ENCODE assay signal across 8 cellular contexts in genomic region chr3:4985330-4986174, GRCh38. TPM values are rescaled to one million over a fixed set of nuclear protein-coding genes. Genes with fewer than 3 reads are reported as not detected.
DNase-seq lines count a peak whose midpoint lies in the region; TF ChIP-seq lines count a peak whose summit lies in the region.

No MANE protein-coding gene starts in this region.

- H3K9me3 Mint-ChIP-seq in activated CD4-positive, alpha-beta T cell treated with anti-CD3 and anti-CD28 coated beads, Interleukin-2, amount 10 ng/mL, durations not matched to agents 24 days and 14 days: no peaks in the 10 kb centered on the region
- H3K9me3 Mint-ChIP-seq in activated CD4-positive, alpha-beta memory T cell treated with anti-CD3 and anti-CD28 coated beads for 36 hours: no peaks in the 10 kb centered on the region

- no peaks in the 10 kb centered on the region for H3K27me3 ChIP-seq in sigmoid colon

- H3K27ac ChIP-seq in sigmoid colon: peak overlapping the region; percentile 98 to 99 (median 98)

- peaks cover 0 to 79% (median 66%) of the 10 kb centered on the region in 4 donors for H3K4me1 ChIP-seq in sigmoid colon

- TF ChIP-seq EP300 in sigmoid colon (IDR thresholded peaks at IDR 0.05): no peak

- H3K27ac Mint-ChIP-seq in activated CD4-positive, alpha-beta T cell treated with anti-CD3 and anti-CD28 coated beads, Interleukin-2, amount 10 ng/mL, durations not matched to agents 24 days and 14 days: peak overlapping the region; percentile 94
- peak overlapping the region; percentile 87 for H3K27ac Mint-ChIP-seq in activated CD4-positive, alpha-beta memory T cell treated with anti-CD3 and anti-CD28 coated beads for 36 hours

- H3K4me3 Mint-ChIP-seq in activated CD4-positive, alpha-beta T cell treated with anti-CD3 and anti-CD28 coated beads, Interleukin-2, amount 10 ng/mL, durations not matched to agents 24 days and 14 days: peak overlapping the region; percentile 84
- H3K4me3 Mint-ChIP-seq in activated CD4-positive, alpha-beta memory T cell treated with anti-CD3 and anti-CD28 coated beads for 36 hours: peak overlapping the region; percentile 77

- WGBS in sigmoid colon, 2 donors: 82 to 85% methylated on average over 10 of the region's 10 CpGs

- intact Hi-C loops in activated CD4-positive, alpha-beta T cell treated with anti-CD3 and anti-CD28 coated beads, Interleukin-2, amount 10 ng/mL, durations not matched to agents 24 days and 14 days (cut with micrococcal nuclease): loop anchor here (1.0 to 2.0 kb wide), 5 partner anchors 8 to 71 kb away; no protein-coding TSS in a partner anchor
- intact Hi-C loops in activated CD4-positive, alpha-beta memory T cell treated with anti-CD3 and anti-CD28 coated beads for 36 hours (cut with micrococcal nuclease): loop anchor here (1.0 kb wide), 2 partner anchors 17 to 21 kb away; no protein-coding TSS in a partner anchor
- intact Hi-C loops in sigmoid colon (cut with DNase I): loop anchor here (2.0 to 10.0 kb wide), 4 partner anchors 41 to 491 kb away; partner anchors contain the start of genes EDEM1 and ITPR1

- no peaks in the 10 kb centered on the region for H3K9me3 ChIP-seq in sigmoid colon

- peak; percentile 72 for DNase-seq in activated CD4-positive, alpha-beta T cell treated with anti-CD3 and anti-CD28 coated beads, Interleukin-2, amount 10 ng/mL, durations not matched to agents 24 days and 14 days
- no peak for DNase-seq in activated CD4-positive, alpha-beta T cell treated with anti-CD3 and anti-CD28 coated beads for 48 hours
- peak; percentile 37 for DNase-seq in activated CD4-positive, alpha-beta memory T cell treated with anti-CD3 and anti-CD28 coated beads for 36 hours
- DNase-seq in glomerular visceral epithelial cell (ENCODE audit: extremely low spot score) (peak; percentile 87), sigmoid colon (no peak), foreskin fibroblast (no peak), NCI-H524 treated with DMSO at 0.1 percent for 48 hours (lab: John Stamatoyannopoulos, UW) (no peak)
- no peak for DNase-seq in activated effector memory CD4-positive, alpha-beta T cell treated with Interleukin-2 at 50 U/mL for 16 hours

- TF ChIP-seq POLR2A in sigmoid colon (IDR thresholded peaks at IDR 0.05): no peak

- TF ChIP-seq CTCF in sigmoid colon (IDR thresholded peaks at IDR 0.05) (no peak), foreskin fibroblast (IDR thresholded peaks at IDR 0.05; ENCODE audit: low read depth, low read length) (no peak)

- CTCF ChIA-PET in activated CD4-positive, alpha-beta memory T cell treated with anti-CD3 and anti-CD28 coated beads for 36 hours (lab: Charles Lee): interaction anchor here (0.7 to 13.4 kb wide), 19 partner anchors 8 to 572 kb away, joined by 3 to 204 read pairs (median 8); no protein-coding TSS in a partner anchor

- peaks cover 53% of the 10 kb centered on the region for H3K4me1 Mint-ChIP-seq in activated CD4-positive, alpha-beta T cell treated with anti-CD3 and anti-CD28 coated beads, Interleukin-2, amount 10 ng/mL, durations not matched to agents 24 days and 14 days
- peaks cover 69% of the 10 kb centered on the region for H3K4me1 Mint-ChIP-seq in activated CD4-positive, alpha-beta memory T cell treated with anti-CD3 and anti-CD28 coated beads for 36 hours (ENCODE audit: low read depth)

- H3K36me3 ChIP-seq in sigmoid colon: peaks cover 0 to 14% (median 0%) of the 10 kb centered on the region in 4 donors

- H3K4me3 ChIP-seq in sigmoid colon (peak overlapping the region in 1 of 4 donors; percentile 88), foreskin fibroblast (ENCODE audit: low read depth in 1 of 2, low read length in 2 of 2) (no peak overlapping the region)

- POLR2A ChIA-PET in activated CD4-positive, alpha-beta memory T cell treated with anti-CD3 and anti-CD28 coated beads for 36 hours (lab: Charles Lee): interaction anchor here (1.0 to 12.7 kb wide), 13 partner anchors 7 to 247 kb away, joined by 3 to 263 read pairs (median 4); partner anchors contain the start of gene BHLHE40

- H3K36me3 Mint-ChIP-seq in activated CD4-positive, alpha-beta T cell treated with anti-CD3 and anti-CD28 coated beads, Interleukin-2, amount 10 ng/mL, durations not matched to agents 24 days and 14 days (ENCODE audit: low read depth): peaks cover 54% of the 10 kb centered on the region
- H3K36me3 Mint-ChIP-seq in activated CD4-positive, alpha-beta memory T cell treated with anti-CD3 and anti-CD28 coated beads for 36 hours: peaks cover 50% of the 10 kb centered on the region

- H3K27me3 Mint-ChIP-seq in activated CD4-positive, alpha-beta T cell treated with anti-CD3 and anti-CD28 coated beads, Interleukin-2, amount 10 ng/mL, durations not matched to agents 24 days and 14 days: no peaks in the 10 kb centered on the region
- H3K27me3 Mint-ChIP-seq in activated CD4-positive, alpha-beta memory T cell treated with anti-CD3 and anti-CD28 coated beads for 36 hours: no peaks in the 10 kb centered on the region

RNA-seq across cellular contexts. Expression of gene BHLHE40, which starts 6.3 kb away (rescaled TPM):
- 368 and 375 TPM in 2 replicates for total RNA-seq in activated CD4-positive, alpha-beta T cell treated with anti-CD3 and anti-CD28 coated beads, Interleukin-2, amount 10 ng/mL, durations not matched to agents 24 days and 14 days
- total RNA-seq in activated CD4-positive, alpha-beta memory T cell treated with anti-CD3 and anti-CD28 coated beads for 36 hours: 100 to 1,000 TPM; 188 to 195 TPM
- 10 to 100 TPM; 12.5 to 81.9 (median 24.3) TPM for total RNA-seq in sigmoid colon
- polyA plus RNA-seq in sigmoid colon: 10 to 100 TPM; 11.1 to 32.2 (median 22.2) TPM

Comparison
In these comparisons a context has a peak if more than half of its experiments do, and no peak if none do; other contexts are left out.
1. DNase-seq: peak in activated CD4-positive, alpha-beta T cell treated with anti-CD3 and anti-CD28 coated beads, Interleukin-2, amount 10 ng/mL, durations not matched to agents 24 days and 14 days (single experiment), activated CD4-positive, alpha-beta memory T cell treated with anti-CD3 and anti-CD28 coated beads for 36 hours (single experiment) and glomerular visceral epithelial cell (single experiment); none in activated CD4-positive, alpha-beta T cell treated with anti-CD3 and anti-CD28 coated beads for 48 hours (single experiment), sigmoid colon (single experiment), foreskin fibroblast (0 of 2), NCI-H524 treated with DMSO at 0.1 percent for 48 hours (single experiment) and activated effector memory CD4-positive, alpha-beta T cell treated with Interleukin-2 at 50 U/mL for 16 hours (single experiment).